Comparison of ENCODE assay signal across 15 cellular contexts in the genomic region with DNA sequence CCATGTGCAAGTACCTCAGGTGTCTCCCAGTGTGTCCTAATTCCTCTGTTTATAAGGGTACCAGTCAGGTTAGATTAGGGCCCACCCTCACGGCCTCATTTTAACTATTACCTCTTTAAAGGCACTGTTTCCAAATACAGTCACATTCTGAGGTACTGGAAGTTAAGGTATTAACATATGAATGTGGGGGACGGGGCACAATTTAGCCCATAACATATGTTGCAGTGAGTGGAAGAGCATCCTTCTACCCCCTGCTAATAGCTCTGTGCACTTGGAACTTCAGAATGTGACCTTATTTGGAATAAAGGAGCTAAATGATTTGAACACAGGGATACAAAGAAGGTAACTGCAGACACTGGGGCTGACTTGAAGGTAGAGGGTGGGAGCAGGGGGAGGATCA.
A peak's percentile ranks its signal among the peaks of the same experiment; 100 is the strongest.
DNase-seq lines count a peak whose midpoint lies in the region; ATAC-seq and TF ChIP-seq lines count a peak whose summit lies in the region.
"Had no signal": no experiment of that assay in that cellular context is flagged by ENCODE, and none has a peak within 500 bp of the region (broad histone marks: within the 10 kb centered on the region; RNA-seq: fewer than 3 reads in every experiment).

No MANE protein-coding gene starts in this region.

- CTCF ChIA-PET in WTC11 (lab: Charles Lee), result no interaction called here

- DNase-seq in WTC11 (ENCODE audit: low spot score) (no peak), iPS DF 4.7 (ENCODE audit: extremely low read depth, low spot score) (peak; percentile 14), NCI-H1048 (lab: John Stamatoyannopoulos, UW) (no peak), RKO (ENCODE audit: low spot score) (no peak)
- DNase-seq: Calu3; CD8-positive, alpha-beta T cell; DMS79 treated with DMSO at 0.1 percent for 48 hours; GOT3; HCEC 1CT had no signal

- no peaks in the 10 kb centered on the region for H3K27me3 Mint-ChIP-seq in WTC11 (ENCODE audit: low read depth)
- H3K27me3 Mint-ChIP-seq: B cell had no signal

- POLR2A ChIA-PET in WTC11 (lab: Charles Lee), result no interaction called here

- peak overlapping the region; percentile 11 for H3K27ac ChIP-seq in HUES48 (ENCODE audit: low read depth, low read length)
- H3K27ac ChIP-seq: BLaER1 treated with 17β-estradiol and CSF1 and Interleukin-3, amounts not matched to agents 10 nM and 100 nM; KMS-11 had no signal

- no peaks in the 10 kb centered on the region for H3K9me3 Mint-ChIP-seq in WTC11

- H3K27me3 ChIP-seq in HUES48 (ENCODE audit: control insufficient read depth, insufficient read depth, low read length), result no peaks in the 10 kb centered on the region
- H3K27me3 ChIP-seq: BLaER1 treated with 17β-estradiol and CSF1 and Interleukin-3, amounts not matched to agents 10 nM and 100 nM had no signal

- ATAC-seq in WTC11, result peak; percentile 84
- ATAC-seq in HG02852 (IDR thresholded peaks at IDR 0.05; ENCODE audit: unreplicated experiment), result no peak
- ATAC-seq: CD8-positive, alpha-beta T cell; GM12878 had no signal

- no peaks in the 10 kb centered on the region for H3K9me3 ChIP-seq in HUES48 (ENCODE audit: control insufficient read depth, insufficient read depth, low read length)
- H3K9me3 ChIP-seq: BLaER1 treated with 17β-estradiol and CSF1 and Interleukin-3, amounts not matched to agents 10 nM and 100 nM had no signal

- no peak overlapping the region for H3K4me3 ChIP-seq in HUES48 (ENCODE audit: low read depth, low read length)
- H3K4me3 ChIP-seq: BLaER1 treated with 17β-estradiol and CSF1 and Interleukin-3, amounts not matched to agents 10 nM and 100 nM; GM12878 had no signal

- H3K9ac ChIP-seq in HUES48 (ENCODE audit: low read depth, low read length), result peak overlapping the region; percentile 61; the same call in 1 of the 2 replicates
- H3K9ac ChIP-seq: BLaER1 treated with 17β-estradiol and CSF1 and Interleukin-3, amounts not matched to agents 10 nM and 100 nM; KMS-11 had no signal

- H3K4me3 Mint-ChIP-seq in WTC11, result no peak overlapping the region
- H3K4me3 Mint-ChIP-seq: B cell; CD8-positive, alpha-beta T cell had no signal

- TF ChIP-seq CTCF in WTC11 (IDR thresholded peaks at IDR 0.05), result no peak

- no peaks in the 10 kb centered on the region for H3K36me3 ChIP-seq in HUES48 (ENCODE audit: control insufficient read depth, insufficient read depth, low read length)
- H3K36me3 ChIP-seq: BLaER1 treated with 17β-estradiol and CSF1 and Interleukin-3, amounts not matched to agents 10 nM and 100 nM had no signal

- H3K4me1 ChIP-seq in HUES48 (ENCODE audit: control insufficient read depth, insufficient read depth, low read length), result peaks cover 20% of the 10 kb centered on the region
- H3K4me1 ChIP-seq: BLaER1 treated with 17β-estradiol and CSF1 and Interleukin-3, amounts not matched to agents 10 nM and 100 nM had no signal

- no peaks in the 10 kb centered on the region for H3K36me3 Mint-ChIP-seq in WTC11
- H3K36me3 Mint-ChIP-seq: CD8-positive, alpha-beta T cell had no signal

- H3K27ac Mint-ChIP-seq in WTC11, result peak overlapping the region; percentile 50
- H3K27ac Mint-ChIP-seq: B cell; CD8-positive, alpha-beta T cell had no signal

- H3K4me1 Mint-ChIP-seq in WTC11, result peaks cover 26% of the 10 kb centered on the region
- H3K4me1 Mint-ChIP-seq: B cell had no signal

TF ChIP-seq in WTC11, 78 proteins besides CTCF, POLR2A, EP300 and RAD21:
- TF ChIP-seq CREM (CRISPR knock-in tag; IDR thresholded peaks at IDR 0.05), result no peak
- TF ChIP-seq ZNF416 (CRISPR knock-in tag; IDR thresholded peaks at IDR 0.05), result no peak
- TF ChIP-seq, protein P1, sequence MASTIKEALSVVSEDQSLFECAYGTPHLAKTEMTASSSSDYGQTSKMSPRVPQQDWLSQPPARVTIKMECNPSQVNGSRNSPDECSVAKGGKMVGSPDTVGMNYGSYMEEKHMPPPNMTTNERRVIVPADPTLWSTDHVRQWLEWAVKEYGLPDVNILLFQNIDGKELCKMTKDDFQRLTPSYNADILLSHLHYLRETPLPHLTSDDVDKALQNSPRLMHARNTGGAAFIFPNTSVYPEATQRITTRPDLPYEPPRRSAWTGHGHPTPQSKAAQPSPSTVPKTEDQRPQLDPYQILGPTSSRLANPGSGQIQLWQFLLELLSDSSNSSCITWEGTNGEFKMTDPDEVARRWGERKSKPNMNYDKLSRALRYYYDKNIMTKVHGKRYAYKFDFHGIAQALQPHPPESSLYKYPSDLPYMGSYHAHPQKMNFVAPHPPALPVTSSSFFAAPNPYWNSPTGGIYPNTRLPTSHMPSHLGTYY (CRISPR knock-in tag; IDR thresholded peaks at IDR 0.05), result no peak
- TF ChIP-seq HMGA2 (CRISPR knock-in tag; IDR thresholded peaks at IDR 0.05), result no peak
- no peak for TF ChIP-seq NR3C1 (CRISPR knock-in tag; conservative IDR thresholded peaks at IDR 0.05; ENCODE audit: low read depth)
- TF ChIP-seq SP1 (CRISPR knock-in tag; conservative IDR thresholded peaks at IDR 0.05), result no peak
- no peak for TF ChIP-seq ZNF396 (CRISPR knock-in tag; IDR thresholded peaks at IDR 0.05; ENCODE audit: borderline replicate concordance)
- TF ChIP-seq, protein P2, sequence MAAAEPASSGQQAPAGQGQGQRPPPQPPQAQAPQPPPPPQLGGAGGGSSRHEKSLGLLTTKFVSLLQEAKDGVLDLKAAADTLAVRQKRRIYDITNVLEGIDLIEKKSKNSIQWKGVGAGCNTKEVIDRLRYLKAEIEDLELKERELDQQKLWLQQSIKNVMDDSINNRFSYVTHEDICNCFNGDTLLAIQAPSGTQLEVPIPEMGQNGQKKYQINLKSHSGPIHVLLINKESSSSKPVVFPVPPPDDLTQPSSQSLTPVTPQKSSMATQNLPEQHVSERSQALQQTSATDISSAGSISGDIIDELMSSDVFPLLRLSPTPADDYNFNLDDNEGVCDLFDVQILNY (CRISPR knock-in tag; IDR thresholded peaks at IDR 0.05), result no peak
- TF ChIP-seq, protein P3, sequence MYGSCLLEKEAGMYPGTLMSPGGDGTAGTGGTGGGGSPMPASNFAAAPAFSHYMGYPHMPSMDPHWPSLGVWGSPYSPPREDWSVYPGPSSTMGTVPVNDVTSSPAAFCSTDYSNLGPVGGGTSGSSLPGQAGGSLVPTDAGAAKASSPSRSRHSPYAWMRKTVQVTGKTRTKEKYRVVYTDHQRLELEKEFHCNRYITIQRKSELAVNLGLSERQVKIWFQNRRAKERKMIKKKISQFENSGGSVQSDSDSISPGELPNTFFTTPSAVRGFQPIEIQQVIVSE (CRISPR knock-in tag; IDR thresholded peaks at IDR 0.05; ENCODE audit: borderline replicate concordance), result no peak
- no peak for TF ChIP-seq ZNF671 (CRISPR knock-in tag; IDR thresholded peaks at IDR 0.05)
- TF ChIP-seq GRHL2 (CRISPR knock-in tag; IDR thresholded peaks at IDR 0.05; ENCODE audit: insufficient replicate concordance, severe bottlenecking), result no peak
- TF ChIP-seq, protein P4, sequence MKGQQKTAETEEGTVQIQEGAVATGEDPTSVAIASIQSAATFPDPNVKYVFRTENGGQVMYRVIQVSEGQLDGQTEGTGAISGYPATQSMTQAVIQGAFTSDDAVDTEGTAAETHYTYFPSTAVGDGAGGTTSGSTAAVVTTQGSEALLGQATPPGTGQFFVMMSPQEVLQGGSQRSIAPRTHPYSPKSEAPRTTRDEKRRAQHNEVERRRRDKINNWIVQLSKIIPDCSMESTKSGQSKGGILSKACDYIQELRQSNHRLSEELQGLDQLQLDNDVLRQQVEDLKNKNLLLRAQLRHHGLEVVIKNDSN (CRISPR knock-in tag; IDR thresholded peaks at IDR 0.05), result no peak
- TF ChIP-seq IRF2 (CRISPR knock-in tag; IDR thresholded peaks at IDR 0.05; ENCODE audit: borderline replicate concordance, low read depth), result no peak
- no peak for TF ChIP-seq ETV6 (CRISPR knock-in tag; IDR thresholded peaks at IDR 0.05)
- TF ChIP-seq, protein P5, sequence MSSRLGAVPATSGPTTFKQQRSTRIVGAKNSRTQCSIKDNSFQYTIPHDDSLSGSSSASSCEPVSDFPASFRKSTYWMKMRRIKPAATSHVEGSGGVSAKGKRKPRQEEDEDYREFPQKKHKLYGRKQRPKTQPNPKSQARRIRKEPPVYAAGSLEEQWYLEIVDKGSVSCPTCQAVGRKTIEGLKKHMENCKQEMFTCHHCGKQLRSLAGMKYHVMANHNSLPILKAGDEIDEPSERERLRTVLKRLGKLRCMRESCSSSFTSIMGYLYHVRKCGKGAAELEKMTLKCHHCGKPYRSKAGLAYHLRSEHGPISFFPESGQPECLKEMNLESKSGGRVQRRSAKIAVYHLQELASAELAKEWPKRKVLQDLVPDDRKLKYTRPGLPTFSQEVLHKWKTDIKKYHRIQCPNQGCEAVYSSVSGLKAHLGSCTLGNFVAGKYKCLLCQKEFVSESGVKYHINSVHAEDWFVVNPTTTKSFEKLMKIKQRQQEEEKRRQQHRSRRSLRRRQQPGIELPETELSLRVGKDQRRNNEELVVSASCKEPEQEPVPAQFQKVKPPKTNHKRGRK (CRISPR knock-in tag; IDR thresholded peaks at IDR 0.05; ENCODE audit: borderline replicate concordance), result no peak
- no peak for TF ChIP-seq SMAD4 (CRISPR knock-in tag; IDR thresholded peaks at IDR 0.05)
